ENCODE assay signal across 8 cellular contexts in the genomic region with DNA sequence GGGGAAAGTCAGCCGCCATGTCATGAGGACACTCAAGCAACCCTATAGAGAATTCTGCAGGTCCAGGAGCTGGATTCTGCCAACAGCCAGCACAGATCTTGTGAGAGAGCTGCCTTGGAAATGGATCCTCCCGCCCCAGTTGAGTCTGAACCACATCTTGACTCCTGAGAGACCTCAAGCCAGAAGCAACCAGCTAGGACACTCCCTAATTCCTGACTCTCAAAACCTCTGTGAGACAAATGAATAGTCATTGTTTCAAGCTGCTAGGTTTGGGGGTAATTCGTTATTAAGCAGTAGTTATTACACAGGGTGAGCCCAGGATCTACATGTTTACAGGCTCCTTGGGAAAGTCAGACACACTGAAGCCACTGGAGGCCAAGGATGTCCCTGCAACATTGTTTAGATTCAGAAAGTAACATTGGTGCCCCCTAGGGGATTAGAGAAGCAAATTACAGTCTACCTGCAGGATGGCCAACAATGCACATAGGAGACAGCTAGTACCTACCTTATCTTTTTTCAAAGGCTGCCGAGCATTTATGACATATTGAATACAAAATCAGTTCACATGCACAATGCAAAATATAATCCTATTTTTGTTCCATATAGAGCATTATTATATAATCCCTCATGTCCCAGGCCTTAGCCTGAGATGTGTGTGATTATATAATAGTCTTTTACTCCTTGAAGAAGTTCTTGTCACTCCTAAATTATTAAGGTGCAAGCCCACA. TPM values are rescaled to one million over a fixed set of nuclear protein-coding genes. Genes with fewer than 3 reads are reported as not detected.
DNase-seq lines count a peak whose midpoint lies in the region; ATAC-seq and TF ChIP-seq lines count a peak whose summit lies in the region.

No MANE protein-coding gene starts in this region.

- H3K4me3 Mint-ChIP-seq in neural progenitor cell: no peak overlapping the region

- H3K9ac ChIP-seq in SU-DHL-6 (ENCODE audit: low read length) (no peak overlapping the region), neural progenitor cell (no peak overlapping the region)

- peaks cover 6% of the 10 kb centered on the region for H3K4me1 Mint-ChIP-seq in neural progenitor cell

- H3K4me3 ChIP-seq in SU-DHL-6 (ENCODE audit: insufficient read depth, low read length, poor library complexity, severe bottlenecking) (no peak overlapping the region), fibroblast of the aortic adventitia (ENCODE audit: low read depth, low read length) (no peak overlapping the region), neural progenitor cell (no peak overlapping the region)

- DNase-seq in AG20443 (ENCODE audit: low spot score) (peak; percentile 77), GM13977 (ENCODE audit: low spot score) (peak; percentile 78), NCI-H1092 (lab: John Stamatoyannopoulos, UW) (peak; percentile 5), fibroblast of the aortic adventitia (ENCODE audit: low read depth) (peak; percentile 45), neural progenitor cell (ENCODE audit: low spot score) (peak; percentile 81)
- DNase-seq in stimulated activated CD4-positive, alpha-beta T cell treated with anti-CD3 and anti-CD28 coated beads, Interleukin-4, amount 100 ng/mL, for 24 hours: no peak

- no peaks in the 10 kb centered on the region for H3K9me3 ChIP-seq in SU-DHL-6 (ENCODE audit: insufficient read depth, low read length)
- H3K9me3 ChIP-seq in neural progenitor cell (ENCODE audit: low read depth): no peaks in the 10 kb centered on the region

- no peak for ATAC-seq in HG03135 (IDR thresholded peaks at IDR 0.05; ENCODE audit: unreplicated experiment)

- no peaks in the 10 kb centered on the region for H3K9me2 ChIP-seq in SU-DHL-6 (replicated peaks; ENCODE audit: insufficient read depth, low read length)

- H3K36me3 Mint-ChIP-seq in neural progenitor cell: no peaks in the 10 kb centered on the region

- H3K4me2 ChIP-seq in SU-DHL-6 (ENCODE audit: low read depth, low read length, poor library complexity, severe bottlenecking) (no peak overlapping the region), neural progenitor cell (no peak overlapping the region)

- no peaks in the 10 kb centered on the region for H3F3A ChIP-seq in SU-DHL-6 (ENCODE audit: insufficient read depth)
- no peaks in the 10 kb centered on the region for H3F3A ChIP-seq in neural progenitor cell (ENCODE audit: low read depth)

- H4K20me1 ChIP-seq in SU-DHL-6 (ENCODE audit: low read depth, low read length): no peaks in the 10 kb centered on the region
- H4K20me1 ChIP-seq in neural progenitor cell (ENCODE audit: low read depth): no peaks in the 10 kb centered on the region

- no peaks in the 10 kb centered on the region for H3K9me3 Mint-ChIP-seq in neural progenitor cell

- H3K36me3 ChIP-seq in SU-DHL-6 (ENCODE audit: low read length) (no peaks in the 10 kb centered on the region), neural progenitor cell (no peaks in the 10 kb centered on the region)

- in situ Hi-C loops in GM13977 (cut with MboI; ENCODE audit: low pct_unique_long_range_greater_than_20kb, low sequenced_read_pairs, unreplicated experiment): no loop called here

- H3K4me1 ChIP-seq in neural progenitor cell: no peaks in the 10 kb centered on the region

- no peaks in the 10 kb centered on the region for H3K27me3 ChIP-seq in SU-DHL-6 (ENCODE audit: low read length)
- no peaks in the 10 kb centered on the region for H3K27me3 ChIP-seq in neural progenitor cell

- H3K27ac ChIP-seq in SU-DHL-6 (ENCODE audit: low read depth, low read length): no peak overlapping the region
- H3K27ac ChIP-seq in neural progenitor cell: no peak overlapping the region

- TF ChIP-seq CTCF in GM13977 (IDR thresholded peaks at IDR 0.05; ENCODE audit: extremely low read depth, insufficient read depth, missing control alignments) (peak; percentile 81), SU-DHL-6 (IDR thresholded peaks at IDR 0.05; ENCODE audit: insufficient read depth, low read length, poor library complexity, severe bottlenecking) (peak; percentile 61), fibroblast of the aortic adventitia (IDR thresholded peaks at IDR 0.05; ENCODE audit: insufficient read depth, low read length) (peak; percentile 59), neural progenitor cell (IDR thresholded peaks at IDR 0.05) (peak; percentile 76)

- no peak overlapping the region for H3K27ac Mint-ChIP-seq in neural progenitor cell

- H3K79me2 ChIP-seq in SU-DHL-6 (ENCODE audit: insufficient read depth, low read length): no peaks in the 10 kb centered on the region
- no peaks in the 10 kb centered on the region for H3K79me2 ChIP-seq in neural progenitor cell (ENCODE audit: low read depth)

- no peak overlapping the region for H2AFZ ChIP-seq in SU-DHL-6 (ENCODE audit: low read depth, low read length, severe bottlenecking)
- no peak overlapping the region for H2AFZ ChIP-seq in neural progenitor cell (replicated peaks)

- peaks cover 8% of the 10 kb centered on the region for H3K27me3 Mint-ChIP-seq in neural progenitor cell (ENCODE audit: insufficient read depth, low read depth)

RNA-seq across cellular contexts. Expression of a gene that starts 57.9 kb away (rescaled TPM):
- 7.6 and 11.6 TPM in 2 replicates for total RNA-seq in fibroblast of the aortic adventitia (ENCODE audit: low replicate concordance)
- 5.4 and 7.1 TPM in 2 replicates for total RNA-seq in neural progenitor cell (ENCODE audit: low replicate concordance)
